In the genomic region with DNA sequence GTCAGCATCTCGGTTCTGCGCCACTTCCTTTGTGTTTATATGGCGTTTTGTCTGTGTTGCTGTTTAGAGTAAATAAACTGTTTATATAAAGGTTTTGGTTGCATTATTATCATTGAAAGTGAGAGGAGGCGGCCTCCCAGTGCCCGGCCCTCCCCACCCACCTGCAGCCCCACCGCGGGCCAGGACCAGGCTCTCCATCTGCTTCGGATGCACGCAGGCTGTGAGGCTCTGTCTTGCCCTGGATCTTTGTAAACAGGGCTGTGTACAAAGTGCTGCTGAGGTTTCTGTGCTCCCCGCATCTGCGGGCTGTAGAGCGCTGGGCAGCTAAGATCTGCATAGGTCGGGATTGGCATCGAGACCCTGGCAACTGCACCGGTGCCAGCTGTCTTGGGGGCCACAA, we compare ENCODE assay signal across 1 cellular context.
TF ChIP-seq lines count a peak whose summit lies in the region.

No MANE protein-coding gene starts in this region.

TF ChIP-seq in GM23338, 12 proteins besides CTCF, POLR2A, EP300 and RAD21:
- no peak for TF ChIP-seq ZNF462 (CRISPR knock-in tag; IDR thresholded peaks at IDR 0.05)
- no peak; the same call in 1 of the 2 replicates for TF ChIP-seq POLR2AphosphoS5 (IDR thresholded peaks at IDR 0.05; ENCODE audit: low read depth)
- TF ChIP-seq STAT1 (IDR thresholded peaks at IDR 0.05; ENCODE audit: unreplicated experiment), result no peak
- no peak for TF ChIP-seq EZH2phosphoT487 (IDR thresholded peaks at IDR 0.05; ENCODE audit: unreplicated experiment)
- TF ChIP-seq JUNB (IDR thresholded peaks at IDR 0.05; ENCODE audit: unreplicated experiment), result no peak
- TF ChIP-seq ETS1 (IDR thresholded peaks at IDR 0.05), result no peak
- TF ChIP-seq CREB1 (CRISPR knock-in tag; IDR thresholded peaks at IDR 0.05; ENCODE audit: low read depth), result no peak
- no peak for TF ChIP-seq NANOG (IDR thresholded peaks at IDR 0.05; ENCODE audit: borderline replicate concordance)
- TF ChIP-seq ZNF114 (CRISPR knock-in tag; IDR thresholded peaks at IDR 0.05), result no peak
- TF ChIP-seq REST (IDR thresholded peaks at IDR 0.05; ENCODE audit: unreplicated experiment), result no peak
- TF ChIP-seq ZNF331 (CRISPR knock-in tag; IDR thresholded peaks at IDR 0.05; ENCODE audit: low read depth), result no peak
- TF ChIP-seq EZH2 (IDR thresholded peaks at IDR 0.05; ENCODE audit: low read depth, unreplicated experiment), result no peak
